In the genomic region with DNA sequence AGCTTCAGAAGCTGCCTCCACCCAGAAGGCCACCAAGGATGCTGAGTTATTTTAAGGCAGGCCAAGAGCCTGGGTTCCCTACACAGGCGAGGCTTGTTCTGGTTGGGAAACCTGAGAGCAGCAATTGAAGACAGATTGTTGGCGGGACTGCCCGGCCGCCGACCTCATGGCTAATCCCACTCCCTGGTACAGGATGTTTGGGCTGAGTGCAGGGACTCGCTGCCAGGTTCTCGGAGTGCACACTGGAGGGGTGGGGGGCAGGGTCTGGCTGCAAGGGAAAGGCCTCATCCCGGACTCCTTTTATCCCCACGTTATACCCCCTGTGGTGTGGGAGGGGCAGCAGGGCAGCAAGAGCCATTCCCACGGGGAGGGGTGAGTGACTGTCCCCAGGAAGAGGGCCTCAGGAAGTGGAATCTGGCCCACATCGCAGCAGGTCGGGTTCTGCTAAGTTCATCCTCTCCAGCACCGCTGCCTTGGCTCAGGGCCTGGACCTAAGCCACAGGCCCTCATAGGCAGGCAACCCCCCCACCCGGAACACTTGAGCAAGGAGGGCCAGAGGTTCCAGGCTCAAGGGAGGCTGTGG, we compare ENCODE assay signal across 10 cellular contexts.
DNase-seq lines count a peak whose midpoint lies in the region; ATAC-seq and TF ChIP-seq lines count a peak whose summit lies in the region.
"Had no signal": no experiment of that assay in that cellular context is flagged by ENCODE, and none has a peak within 500 bp of the region (broad histone marks: within the 10 kb centered on the region; RNA-seq: fewer than 3 reads in every experiment).

No MANE protein-coding gene starts in this region.

- no peak for TF ChIP-seq CTCF in foreskin fibroblast (IDR thresholded peaks at IDR 0.05; ENCODE audit: low read depth, low read length)

- ATAC-seq in SK-N-SH treated with all-trans-retinoic acid at 6 μM for 48 hours (0 out of 3 replicates have a peak, but pooled peaks have one; percentile 33), HG02588 (IDR thresholded peaks at IDR 0.05; ENCODE audit: unreplicated experiment) (no peak), HG02852 (IDR thresholded peaks at IDR 0.05; ENCODE audit: unreplicated experiment) (no peak), GM19328 (IDR thresholded peaks at IDR 0.05; ENCODE audit: unreplicated experiment) (no peak)
- ATAC-seq: left colon had no signal

- H3K4me3 ChIP-seq in foreskin fibroblast (ENCODE audit: low read depth in 1 of 2, low read length in 2 of 2): no peak overlapping the region

- DNase-seq in CMK (ENCODE audit: low read depth) (peak; percentile 46), foreskin fibroblast (peak; percentile 34 to 65), pons (ENCODE audit: low spot score) (peak; percentile 22)
- no peak for DNase-seq in stimulated activated CD4-positive, alpha-beta T cell treated with anti-CD3 and anti-CD28 coated beads, Interleukin-4, amount 100 ng/mL, for 24 hours
- DNase-seq: KBM-7 had no signal

TF ChIP-seq in SK-N-SH treated with all-trans-retinoic acid at 6 μM for 48 hours, 23 proteins besides CTCF, POLR2A, EP300 and RAD21:
- TF ChIP-seq ISL1 (CRISPR knock-in tag; IDR thresholded peaks at IDR 0.05): no peak
- no peak for TF ChIP-seq ARNTL (CRISPR knock-in tag; IDR thresholded peaks at IDR 0.05; ENCODE audit: borderline replicate concordance, low read depth)
- no peak for TF ChIP-seq TCF4 (CRISPR knock-in tag; IDR thresholded peaks at IDR 0.05; ENCODE audit: borderline replicate concordance)
- TF ChIP-seq PPARA (CRISPR knock-in tag; IDR thresholded peaks at IDR 0.05; ENCODE audit: borderline replicate concordance): no peak
- no peak for TF ChIP-seq ESRRG (CRISPR knock-in tag; IDR thresholded peaks at IDR 0.05)
